Comparison of ENCODE assay signal across 19 cellular contexts in the genomic region with DNA sequence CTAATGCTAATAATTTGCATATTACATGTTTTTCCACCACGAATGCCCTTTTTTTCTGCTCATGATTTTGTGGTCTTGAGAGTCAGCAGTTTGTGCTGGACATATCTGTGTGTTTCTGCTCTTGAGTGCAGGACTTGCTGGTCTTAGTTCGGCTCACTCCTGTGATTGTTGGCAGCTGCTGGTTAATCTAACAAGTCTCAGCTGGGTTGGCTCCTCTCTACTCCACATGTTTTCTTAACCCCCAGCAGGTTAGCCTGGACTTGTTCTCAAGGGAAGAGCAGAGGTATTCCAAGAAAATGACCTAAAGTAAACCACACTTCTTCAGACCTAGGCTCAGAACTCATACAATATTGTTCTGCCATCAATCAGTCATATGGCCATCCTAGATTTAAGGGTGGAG.
"Had no signal": no experiment of that assay in that cellular context is flagged by ENCODE, and none has a peak within 500 bp of the region (broad histone marks: within the 10 kb centered on the region; RNA-seq: fewer than 3 reads in every experiment).

No MANE protein-coding gene starts in this region.

- ATAC-seq: left colon; natural killer cell treated with Interleukin-12 subunit alpha and Interleukin-12 subunit beta and Interleukin-15 and Interleukin-18, amount 100 ng/mL, for 72 hours; stimulated activated naive CD8-positive, alpha-beta T cell treated with anti-CD3 and anti-CD28 coated beads, Interleukin-15, Interleukin-2, amounts not matched to agents 100 U/mL and 50 U/mL, for 24 hours had no signal

- DNase-seq: activated B cell treated with CpG ODN at 0.5 μM for 24 hours; activated CD4-positive, alpha-beta memory T cell treated with anti-CD3 and anti-CD28 coated beads for 36 hours; activated CD4-positive, alpha-beta T cell treated with anti-CD3 and anti-CD28 coated beads for 4 hours; amniotic stem cell; cortex of kidney; erythroblast; foreskin fibroblast; left colon; occipital lobe; stimulated activated naive CD8-positive, alpha-beta T cell treated with anti-CD3 and anti-CD28 coated beads, Interleukin-15, Interleukin-2, amounts not matched to agents 100 U/mL and 50 U/mL, for 24 hours; substantia nigra; T-helper 1 cell; T-helper 9 cell had no signal

- H3K4me3 ChIP-seq: skin epidermis, tibial nerve had no signal

- FAIRE-seq: endometrium, islet of Langerhans, urothelium cell line had no signal
